In the genomic region with DNA sequence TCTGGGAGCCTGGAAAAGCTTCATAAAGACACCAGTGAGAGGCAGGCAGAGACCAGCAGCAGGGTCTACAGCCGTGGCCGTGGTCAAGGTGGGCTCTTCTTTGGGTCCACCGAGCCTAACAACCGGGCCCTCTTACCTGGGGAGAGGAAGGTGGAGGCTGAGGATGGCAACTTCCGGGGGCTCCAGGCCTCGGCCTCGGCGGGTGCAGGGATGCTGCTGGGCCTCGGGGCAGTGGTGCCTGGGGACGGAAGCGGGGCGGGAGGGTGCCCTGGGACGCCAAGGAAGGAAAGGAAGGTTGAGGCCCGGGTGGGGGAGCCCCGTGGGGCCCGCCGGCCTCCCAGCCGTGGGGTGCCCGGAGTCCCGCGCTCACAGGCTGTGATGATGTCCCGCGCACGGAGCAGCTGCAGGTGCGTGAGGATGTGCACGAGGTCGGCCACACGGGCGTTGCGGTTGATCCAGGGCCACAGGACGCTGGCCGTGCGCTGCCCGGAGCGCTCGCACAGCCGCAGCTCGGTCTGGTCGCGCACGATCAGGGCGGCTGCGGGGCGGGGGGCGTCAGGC, we compare ENCODE assay signal across 8 cellular contexts. TPM values are rescaled to one million over a fixed set of nuclear protein-coding genes. Genes with fewer than 3 reads are reported as not detected.
DNase-seq lines count a peak whose midpoint lies in the region; ATAC-seq lines count a peak whose summit lies in the region.

No MANE protein-coding gene starts in this region.

- H3K4me1 Mint-ChIP-seq in activated T-helper 17 cell treated with anti-CD3 and anti-CD28 coated beads, Interleukin-2, amount 50 U/mL, for 72 hours = no peaks in the 10 kb centered on the region

- peak overlapping the region; percentile 81 for H3K4me3 ChIP-seq in GM08714 (ENCODE audit: low read length)

- DNase-seq in hepatic stellate cell (ENCODE audit: low spot score) (peak; percentile 32), medulla oblongata (ENCODE audit: extremely low spot score) (no peak), 8988T (no peak), retina (no peak)
- peak; percentile 20 for DNase-seq in stimulated activated CD4-positive, alpha-beta T cell treated with anti-CD3 and anti-CD28 coated beads, Interleukin-4, amount 100 ng/mL, for 1 hour

- peaks cover 55% of the 10 kb centered on the region for H3K36me3 Mint-ChIP-seq in activated T-helper 17 cell treated with anti-CD3 and anti-CD28 coated beads, Interleukin-2, amount 50 U/mL, for 72 hours (ENCODE audit: low read depth)

- ATAC-seq in HG02763 (IDR thresholded peaks at IDR 0.05; ENCODE audit: unreplicated experiment) = peak; percentile 13
- peak; percentile 16 for ATAC-seq in activated T-helper 17 cell treated with anti-CD3 and anti-CD28 coated beads, Interleukin-2, amount 50 U/mL, for 72 hours (replicated peaks)

- no peaks in the 10 kb centered on the region for H3K9me3 Mint-ChIP-seq in activated T-helper 17 cell treated with anti-CD3 and anti-CD28 coated beads, Interleukin-2, amount 50 U/mL, for 72 hours

- peak overlapping the region; percentile 87 for H3K4me3 Mint-ChIP-seq in activated T-helper 17 cell treated with anti-CD3 and anti-CD28 coated beads, Interleukin-2, amount 50 U/mL, for 72 hours

- H3K27ac Mint-ChIP-seq in activated T-helper 17 cell treated with anti-CD3 and anti-CD28 coated beads, Interleukin-2, amount 50 U/mL, for 72 hours = peak overlapping the region; percentile 88

- H3K27me3 Mint-ChIP-seq in activated T-helper 17 cell treated with anti-CD3 and anti-CD28 coated beads, Interleukin-2, amount 50 U/mL, for 72 hours = no peaks in the 10 kb centered on the region

RNA-seq across cellular contexts. Expression of gene IRAK1, which starts 0.6 kb away (rescaled TPM):
- total RNA-seq in activated T-helper 17 cell treated with anti-CD3 and anti-CD28 coated beads, Interleukin-2, amount 50 U/mL, for 72 hours = 100 to 1,000 TPM; 113 to 224 TPM

RNA-seq across cellular contexts. Expression of gene TMEM187, which starts 46.6 kb away (rescaled TPM):
- total RNA-seq in activated T-helper 17 cell treated with anti-CD3 and anti-CD28 coated beads, Interleukin-2, amount 50 U/mL, for 72 hours = 1 to 10 TPM; 7.1 to 7.8 TPM

RNA-seq across cellular contexts. Expression of gene HCFC1, which starts 47.5 kb away (rescaled TPM):
- total RNA-seq in activated T-helper 17 cell treated with anti-CD3 and anti-CD28 coated beads, Interleukin-2, amount 50 U/mL, for 72 hours = 100 to 1,000 TPM in 1 of 2 donors, 10 to 100 TPM in 1; 85.5 to 134 TPM

Comparison
In these comparisons a context has a peak if more than half of its experiments do, and no peak if none do; other contexts are left out.
1. DNase-seq: peak in hepatic stellate cell (single experiment) and stimulated activated CD4-positive, alpha-beta T cell treated with anti-CD3 and anti-CD28 coated beads, Interleukin-4, amount 100 ng/mL, for 1 hour (single experiment); none in medulla oblongata (single experiment), 8988T (single experiment) and retina (single experiment).